In genomic region chr7:44975331-44976039, GRCh38 we compare ENCODE assay signal across 18 cellular contexts. TPM values are rescaled to one million over a fixed set of nuclear protein-coding genes. Genes with fewer than 3 reads are reported as not detected.
DNase-seq lines count a peak whose midpoint lies in the region; ATAC-seq and TF ChIP-seq lines count a peak whose summit lies in the region.
"Had no signal": no experiment of that assay in that cellular context is flagged by ENCODE, and none has a peak within 500 bp of the region (broad histone marks: within the 10 kb centered on the region; RNA-seq: fewer than 3 reads in every experiment).

No MANE protein-coding gene starts in this region.

- H3K27me3 Mint-ChIP-seq in effector memory CD8-positive, alpha-beta T cell, result no peaks in the 10 kb centered on the region

- H3K27ac Mint-ChIP-seq in effector memory CD8-positive, alpha-beta T cell, result peak overlapping the region; percentile 98

- H3K4me1 ChIP-seq in right atrium auricular region (peaks cover 0 to 6% of the 10 kb centered on the region in 2 donors), aorta (ENCODE audit: control insufficient read depth in 1 of 2, insufficient read depth in 2 of 2, low read length in 2 of 2) (no peaks in the 10 kb centered on the region)

- WGBS in aorta, 2 donors, result 91 to 95% methylated on average over 12 of the region's 12 CpGs

- no peak overlapping the region for H3K27ac ChIP-seq in right atrium auricular region
- H3K27ac ChIP-seq in RWPE1, result peak overlapping the region; percentile 96
- H3K27ac ChIP-seq in aorta (ENCODE audit: low read depth in 1 of 2, low read length in 2 of 2), result no peak overlapping the region

- no peak overlapping the region for H3K4me3 ChIP-seq in right atrium auricular region
- H3K4me3 ChIP-seq in aorta (ENCODE audit: low read length in 2 of 2), result no peak overlapping the region
- H3K4me3 ChIP-seq: K562 had no signal

- CTCF ChIA-PET in RWPE1 (lab: Yijun Ruan, JAX), result interaction anchor here (0.6 to 1.2 kb wide), 2 partner anchors 161 to 1867 kb away, joined by 4 to 6 read pairs; no protein-coding TSS in a partner anchor

- ATAC-seq in left cardiac atrium, result no peak
- no peak for ATAC-seq in effector memory CD8-positive, alpha-beta T cell (replicated peaks)
- ATAC-seq in aorta (ENCODE audit: low FRiP score), result no peak
- ATAC-seq in HG03039 (IDR thresholded peaks at IDR 0.05; ENCODE audit: unreplicated experiment), result no peak
- ATAC-seq in HG03108 (IDR thresholded peaks at IDR 0.05; ENCODE audit: unreplicated experiment), result no peak
- ATAC-seq: K562, sciatic nerve had no signal

- TF ChIP-seq CTCF in right atrium auricular region (IDR thresholded peaks at IDR 0.05) (no peak), RWPE1 (conservative IDR thresholded peaks at IDR 0.05; ENCODE audit: low read depth) (no peak)

- no peaks in the 10 kb centered on the region for H3K9me3 Mint-ChIP-seq in effector memory CD8-positive, alpha-beta T cell

- POLR2A ChIA-PET in RWPE1 (lab: Yijun Ruan, JAX; ENCODE audit: low non-redundant PET), result no interaction called here

- peaks cover 40 to 63% of the 10 kb centered on the region in 2 donors for H3K4me1 Mint-ChIP-seq in effector memory CD8-positive, alpha-beta T cell (ENCODE audit: low read depth in 2 of 2)

- peaks cover 93% of the 10 kb centered on the region for H3K36me3 Mint-ChIP-seq in effector memory CD8-positive, alpha-beta T cell (ENCODE audit: insufficient read depth)

- H3K4me3 Mint-ChIP-seq in effector memory CD8-positive, alpha-beta T cell, result peak overlapping the region in 1 of 2 donors; percentile 59

- intact Hi-C loops in left cardiac atrium (cut with DNase I), result no loop called here
- intact Hi-C loops in aorta (cut with DNase I), result no loop called here

- no peaks in the 10 kb centered on the region for H3K27me3 ChIP-seq in right atrium auricular region
- no peaks in the 10 kb centered on the region for H3K27me3 ChIP-seq in aorta (ENCODE audit: control insufficient read depth in 1 of 2, insufficient read depth in 2 of 2, low read length in 1 of 2)

- H3K9me3 ChIP-seq in right atrium auricular region (no peaks in the 10 kb centered on the region), aorta (ENCODE audit: control insufficient read depth, low read length) (no peaks in the 10 kb centered on the region)

- peak; percentile 15 for DNase-seq in left cardiac atrium
- no peak for DNase-seq in right atrium auricular region (ENCODE audit: low spot score)
- DNase-seq in RWPE1 (ENCODE audit: low spot score), result no peak
- no peak for DNase-seq in effector memory CD8-positive, alpha-beta T cell
- DNase-seq in aorta, result peak; percentile 32 to 70
- DNase-seq in NCI-H187 (lab: John Stamatoyannopoulos, UW), result no peak
- DNase-seq: activated CD4-positive, alpha-beta T cell treated with anti-CD3 and anti-CD28 coated beads for 1 hour; GF-D8; GOT3; hypothalamus; NCI-H69; SIG-M5; stimulated activated CD4-positive, alpha-beta T cell treated with anti-CD3 and anti-CD28 coated beads, Interleukin-1b, Interleukin-23, amount 100 ng/mL, for 48 hours; T-helper 9 cell had no signal

- H3K36me3 ChIP-seq in right atrium auricular region (no peaks in the 10 kb centered on the region), aorta (ENCODE audit: control insufficient read depth in 1 of 2, insufficient read depth in 2 of 2, low read length in 1 of 2) (no peaks in the 10 kb centered on the region)

RNA-seq across cellular contexts. Expression of gene MYO1G, which starts 3.3 kb away (rescaled TPM):
- total RNA-seq in left cardiac atrium, result 1 to 10 TPM; 3.1 to 3.5 TPM
- total RNA-seq in right atrium auricular region, result 1 to 10 TPM in 1 of 2 donors, under 1 TPM in 1; 0.78 to 2.2 TPM
- total RNA-seq in aorta, result 10 to 100 TPM in 1 of 2 donors, 1 to 10 TPM in 1; 7.2 to 21.3 TPM
- polyA plus RNA-seq in aorta, result 1 to 10 TPM; 1.4 to 3.5 TPM

RNA-seq across cellular contexts. Expression of gene CCM2, which starts 24.5 kb away (rescaled TPM):
- total RNA-seq in left cardiac atrium (10 to 100 TPM; 33.5 to 36.5 TPM), right atrium auricular region (10 to 100 TPM; 26.5 to 34.0 TPM), aorta (10 to 100 TPM; 38.6 to 49.1 TPM)
- 10 to 100 TPM; 32.7 to 41.5 TPM for polyA plus RNA-seq in aorta

Comparison
In these comparisons a context has a peak if more than half of its experiments do, and no peak if none do; other contexts are left out.
1. DNase-seq: peak in left cardiac atrium (single experiment) and aorta (2 of 2); none in right atrium auricular region (single experiment), RWPE1 (single experiment), effector memory CD8-positive, alpha-beta T cell (0 of 3) and NCI-H187 (0 of 2).